ENCODE assay signal across 14 cellular contexts in the genomic region with DNA sequence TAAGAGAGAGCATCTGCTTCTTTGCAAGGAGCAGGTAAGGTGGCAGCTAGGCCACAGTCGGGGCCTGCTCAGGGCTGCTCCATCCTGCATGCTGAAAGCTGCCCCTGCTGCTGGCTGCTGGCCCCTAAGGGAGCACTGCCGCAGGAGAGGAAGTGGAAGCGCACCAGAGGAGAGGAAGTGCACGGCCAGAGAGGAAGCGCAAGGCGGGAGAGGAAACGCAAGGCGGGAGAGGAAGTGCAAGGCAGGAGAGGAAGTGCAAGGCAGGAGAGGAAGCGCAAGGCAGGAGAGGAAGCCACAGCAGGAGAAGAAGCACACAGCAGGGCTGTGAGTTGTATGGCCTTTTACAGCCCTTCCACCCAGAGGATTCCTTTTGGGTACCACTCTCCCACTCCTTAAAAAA.
A peak's percentile ranks its signal among the peaks of the same experiment; 100 is the strongest.
DNase-seq lines count a peak whose midpoint lies in the region; ATAC-seq and TF ChIP-seq lines count a peak whose summit lies in the region.
"Had no signal": no experiment of that assay in that cellular context is flagged by ENCODE, and none has a peak within 500 bp of the region (broad histone marks: within the 10 kb centered on the region; RNA-seq: fewer than 3 reads in every experiment).

No MANE protein-coding gene starts in this region.

- H3K9me3 ChIP-seq in mesenchymal stem cell (ENCODE audit: control insufficient read depth, low read length), result no peaks in the 10 kb centered on the region
- H3K9me3 ChIP-seq: colonic mucosa had no signal

- H2AK5ac ChIP-seq in mesenchymal stem cell (ENCODE audit: low read length, severe bottlenecking), result no peak overlapping the region

- H3K4me3 Mint-ChIP-seq in activated T-helper 17 cell treated with anti-CD3 and anti-CD28 coated beads, Interleukin-2, amount 50 U/mL, for 72 hours, result peak overlapping the region; percentile 21
- H3K4me3 Mint-ChIP-seq in osteocyte (ENCODE audit: unreplicated experiment), result no peak overlapping the region
- H3K4me3 Mint-ChIP-seq: stimulated activated naive B cell treated with anti-CD40 and anti-IgM and Interleukin-4, amounts not matched to agents 10 μg/mL and 1 μg/mL and 100 μg/mL, for 72 hours had no signal

- no peak overlapping the region for H2AFZ ChIP-seq in mesenchymal stem cell (ENCODE audit: low read depth, low read length)

- H3K4me2 ChIP-seq in mesenchymal stem cell (ENCODE audit: low read length, poor library complexity, severe bottlenecking), result no peak overlapping the region

- no peak for TF ChIP-seq CTCF in osteocyte (IDR thresholded peaks at IDR 0.05)

- H3K9me3 Mint-ChIP-seq in activated T-helper 17 cell treated with anti-CD3 and anti-CD28 coated beads, Interleukin-2, amount 50 U/mL, for 72 hours, result peaks cover 5% of the 10 kb centered on the region
- no peaks in the 10 kb centered on the region for H3K9me3 Mint-ChIP-seq in osteocyte (ENCODE audit: unreplicated experiment)

- H4K8ac ChIP-seq in mesenchymal stem cell (ENCODE audit: low read length), result peak overlapping the region; percentile 94

- H2BK5ac ChIP-seq in mesenchymal stem cell (ENCODE audit: low read depth, low read length, poor library complexity, severe bottlenecking), result no peak overlapping the region

- peak overlapping the region; percentile 21 for H3K27ac ChIP-seq in mesenchymal stem cell (ENCODE audit: low read length, poor library complexity, severe bottlenecking)
- H3K27ac ChIP-seq: colonic mucosa, SK-N-MC had no signal

- no peak for ATAC-seq in activated T-helper 17 cell treated with anti-CD3 and anti-CD28 coated beads, Interleukin-2, amount 50 U/mL, for 72 hours (replicated peaks)
- ATAC-seq in HG03039 (IDR thresholded peaks at IDR 0.05; ENCODE audit: unreplicated experiment) (no peak), HG02798 (IDR thresholded peaks at IDR 0.05; ENCODE audit: poor library complexity, unreplicated experiment) (no peak)
- ATAC-seq: activated CD4-positive, CD25-positive, alpha-beta regulatory T cell treated with anti-CD3 and anti-CD28 coated beads, Interleukin-2, amount 50 U/mL, for 24 hours; stimulated activated naive B cell treated with anti-CD40 and anti-IgM and Interleukin-4, amounts not matched to agents 10 μg/mL and 1 μg/mL and 100 μg/mL, for 72 hours had no signal

- H2BK12ac ChIP-seq in mesenchymal stem cell (ENCODE audit: low read length in 2 of 2), result peak overlapping the region in 1 of 2 experiments; percentile 46

- H3K4me3 ChIP-seq in mesenchymal stem cell (ENCODE audit: insufficient read depth in 1 of 2, low read depth in 1 of 2, low read length in 2 of 2), result no peak overlapping the region
- H3K4me3 ChIP-seq: colonic mucosa, SK-N-MC had no signal

- no peak overlapping the region for H2BK15ac ChIP-seq in mesenchymal stem cell (ENCODE audit: low read depth, poor library complexity, severe bottlenecking)

- H3K27me3 ChIP-seq in mesenchymal stem cell (ENCODE audit: control insufficient read depth in 1 of 2, insufficient read depth in 1 of 2, low read length in 2 of 2), result no peaks in the 10 kb centered on the region
- H3K27me3 ChIP-seq: colonic mucosa had no signal

- H3K27me3 Mint-ChIP-seq in activated T-helper 17 cell treated with anti-CD3 and anti-CD28 coated beads, Interleukin-2, amount 50 U/mL, for 72 hours, result no peaks in the 10 kb centered on the region
- no peaks in the 10 kb centered on the region for H3K27me3 Mint-ChIP-seq in osteocyte (ENCODE audit: unreplicated experiment)

- H3K9ac ChIP-seq in mesenchymal stem cell (ENCODE audit: low read length), result peak overlapping the region; percentile 43

- no peak overlapping the region for H2BK120ac ChIP-seq in mesenchymal stem cell (ENCODE audit: low read depth, low read length)

- DNase-seq in A172 (ENCODE audit: low spot score) (peak; percentile 13), GDM1 (lab: John Stamatoyannopoulos, UW) (peak; percentile 6), mesenchymal stem cell (no peak), osteocyte (ENCODE audit: extremely low spot score, unreplicated experiment) (no peak), NCI-H2227 treated with DMSO at 0.1 percent for 48 hours (lab: John Stamatoyannopoulos, UW) (no peak)
- DNase-seq: colonic mucosa; MM.1S; NCI-H82; stimulated activated naive B cell treated with anti-CD40 and anti-IgM and Interleukin-4, amounts not matched to agents 10 μg/mL and 1 μg/mL and 100 μg/mL, for 72 hours had no signal

- H3K14ac ChIP-seq in mesenchymal stem cell (ENCODE audit: low read length in 2 of 2), result no peak overlapping the region

- H3K27ac Mint-ChIP-seq in activated T-helper 17 cell treated with anti-CD3 and anti-CD28 coated beads, Interleukin-2, amount 50 U/mL, for 72 hours, result peak overlapping the region; percentile 79
- no peak overlapping the region for H3K27ac Mint-ChIP-seq in osteocyte (ENCODE audit: unreplicated experiment)
- H3K27ac Mint-ChIP-seq: stimulated activated naive B cell treated with anti-CD40 and anti-IgM and Interleukin-4, amounts not matched to agents 10 μg/mL and 1 μg/mL and 100 μg/mL, for 72 hours had no signal

- H3K4me1 ChIP-seq in mesenchymal stem cell (ENCODE audit: control insufficient read depth, insufficient read depth, low read depth, low read length), result peaks cover 2% of the 10 kb centered on the region
- H3K4me1 ChIP-seq: colonic mucosa had no signal

- 71% methylated on average over 9 of the region's 9 CpGs for WGBS in mesenchymal stem cell

- H3K4ac ChIP-seq in mesenchymal stem cell (ENCODE audit: low read depth in 1 of 2, low read length in 2 of 2), result no peak overlapping the region

- peak overlapping the region; percentile 78 for H4K91ac ChIP-seq in mesenchymal stem cell (ENCODE audit: low read length)

- H3K79me1 ChIP-seq in mesenchymal stem cell (replicated peaks; ENCODE audit: low read length, poor library complexity, severe bottlenecking), result no peaks in the 10 kb centered on the region

- no peaks in the 10 kb centered on the region for H3K36me3 ChIP-seq in mesenchymal stem cell (ENCODE audit: control insufficient read depth in 1 of 2, insufficient read depth in 2 of 2, low read depth in 1 of 2, low read length in 2 of 2)
- H3K36me3 ChIP-seq: colonic mucosa had no signal

- H3K18ac ChIP-seq in mesenchymal stem cell (ENCODE audit: low read depth in 1 of 2, low read length in 2 of 2), result peak overlapping the region in 1 of 2 experiments; percentile 16

- H3K36me3 Mint-ChIP-seq in activated T-helper 17 cell treated with anti-CD3 and anti-CD28 coated beads, Interleukin-2, amount 50 U/mL, for 72 hours (ENCODE audit: low read depth), result no peaks in the 10 kb centered on the region
- H3K36me3 Mint-ChIP-seq in osteocyte (ENCODE audit: unreplicated experiment), result no peaks in the 10 kb centered on the region
- H3K36me3 Mint-ChIP-seq: stimulated activated naive B cell treated with anti-CD40 and anti-IgM and Interleukin-4, amounts not matched to agents 10 μg/mL and 1 μg/mL and 100 μg/mL, for 72 hours had no signal

- peaks cover 10% of the 10 kb centered on the region for H3K4me1 Mint-ChIP-seq in activated T-helper 17 cell treated with anti-CD3 and anti-CD28 coated beads, Interleukin-2, amount 50 U/mL, for 72 hours
- H3K4me1 Mint-ChIP-seq in osteocyte (ENCODE audit: unreplicated experiment), result peaks cover 23% of the 10 kb centered on the region

- no peak overlapping the region for H3K23ac ChIP-seq in mesenchymal stem cell (ENCODE audit: low read length in 2 of 2)

Comparison
In these comparisons a context has a peak if more than half of its experiments do, and no peak if none do; other contexts are left out.
1. DNase-seq: peak in A172 (single experiment) and GDM1 (single experiment); none in mesenchymal stem cell (single experiment), osteocyte (single experiment) and NCI-H2227 treated with DMSO at 0.1 percent for 48 hours (single experiment).